8 cellular contexts compared by ENCODE assay signal in the genomic region with DNA sequence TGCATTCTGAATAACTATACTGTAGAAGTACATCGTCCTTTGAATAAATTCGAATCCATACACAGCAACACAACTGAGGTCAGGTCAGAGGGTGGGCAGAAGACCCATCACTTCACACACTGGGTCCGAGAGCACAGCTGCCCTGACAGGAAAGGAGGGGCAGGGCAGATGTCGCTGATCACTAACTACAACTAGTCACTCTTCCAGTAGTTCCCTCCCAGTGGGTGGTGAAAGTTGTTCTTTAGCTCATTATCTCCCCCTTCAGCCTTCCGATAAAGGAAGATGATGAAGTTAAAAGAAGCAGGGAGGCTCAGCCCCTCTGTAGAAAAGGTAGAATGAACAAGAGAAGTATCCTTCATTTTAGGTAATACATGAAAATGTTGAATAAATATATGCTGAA.
A peak's percentile ranks its signal among the peaks of the same experiment; 100 is the strongest.
DNase-seq lines count a peak whose midpoint lies in the region; ATAC-seq lines count a peak whose summit lies in the region.

No MANE protein-coding gene starts in this region.

- peak overlapping the region in 1 of 2 donors; percentile 51 for H3K4me3 ChIP-seq in muscle layer of duodenum (ENCODE audit: low read depth in 1 of 2, low read length in 2 of 2)

- H3K4me1 ChIP-seq in muscle layer of duodenum (ENCODE audit: control insufficient read depth in 1 of 2, insufficient read depth in 2 of 2, low read length in 2 of 2) = peaks cover 4 to 6% of the 10 kb centered on the region in 2 donors

- H3K27me3 ChIP-seq in muscle layer of duodenum (ENCODE audit: low read depth, low read length) = no peaks in the 10 kb centered on the region

- H3K27ac ChIP-seq in muscle layer of duodenum (ENCODE audit: low read length) = peak overlapping the region; percentile 51

- DNase-seq in COLO829 (ENCODE audit: low spot score) = peak; percentile 62
- DNase-seq in NCI-H82 (lab: John Stamatoyannopoulos, UW) = peak; percentile 78
- DNase-seq in activated naive CD4-positive, alpha-beta T cell treated with anti-CD3 and anti-CD28 coated beads, Interleukin-2, amount 50 U/mL, for 16 hours = peak; percentile 62
- no peak for DNase-seq in NCI-H2196 (lab: John Stamatoyannopoulos, UW; ENCODE audit: unreplicated experiment)
- no peak for DNase-seq in HCEC 1CT
- no peak for DNase-seq in NCI-H2196 treated with DMSO at 0.1 percent for 48 hours (lab: John Stamatoyannopoulos, UW; ENCODE audit: unreplicated experiment)

- ATAC-seq in GM18907 (IDR thresholded peaks at IDR 0.05; ENCODE audit: unreplicated experiment) = no peak

- no peaks in the 10 kb centered on the region for H3K36me3 ChIP-seq in muscle layer of duodenum (ENCODE audit: control insufficient read depth in 1 of 2, insufficient read depth in 2 of 2, low read length in 2 of 2)

- no peaks in the 10 kb centered on the region for H3K9me3 ChIP-seq in muscle layer of duodenum (ENCODE audit: control insufficient read depth in 1 of 2, low read length in 2 of 2)

Comparison
In these comparisons a context has a peak if more than half of its experiments do, and no peak if none do; other contexts are left out.
1. DNase-seq: peak in COLO829 (single experiment), NCI-H82 (single experiment) and activated naive CD4-positive, alpha-beta T cell treated with anti-CD3 and anti-CD28 coated beads, Interleukin-2, amount 50 U/mL, for 16 hours (single experiment); none in NCI-H2196 (single experiment), HCEC 1CT (single experiment) and NCI-H2196 treated with DMSO at 0.1 percent for 48 hours (single experiment).